21 cellular contexts compared by ENCODE assay signal in genomic region chr7:49497471-49497870, GRCh38.
"Had no signal": no experiment of that assay in that cellular context is flagged by ENCODE, and none has a peak within 500 bp of the region (broad histone marks: within the 10 kb centered on the region; RNA-seq: fewer than 3 reads in every experiment).

No MANE protein-coding gene starts in this region.

- H3K9me3 Mint-ChIP-seq: endodermal cell; stimulated activated memory B cell treated with anti-CD40 and anti-IgM and Interleukin-4, amounts not matched to agents 10 μg/mL and 1 μg/mL and 100 μg/mL, for 72 hours had no signal

- H3K27me3 Mint-ChIP-seq: activated CD4-positive, alpha-beta memory T cell treated with anti-CD3 and anti-CD28 coated beads, Interleukin-2, amount 10 ng/mL, durations not matched to agents 7 days and 5 days; activated naive CD4-positive, alpha-beta T cell treated with anti-CD3 and anti-CD28 coated beads, Interleukin-2, amount 10 ng/mL, durations not matched to agents 7 days and 5 days; stimulated activated memory B cell treated with anti-CD40 and anti-IgM and Interleukin-4, amounts not matched to agents 10 μg/mL and 1 μg/mL and 100 μg/mL, for 72 hours had no signal

- H3K4me1 ChIP-seq: esophagus squamous epithelium, gastrocnemius medialis, sigmoid colon, stomach, suprapubic skin, tibial nerve had no signal

- ATAC-seq: activated T-cell treated with anti-CD3 and anti-CD28 coated beads, Interleukin-2, amount 50 U/mL, for 72 hours; gastrocnemius medialis; left ventricle myocardium superior; natural killer cell; stimulated activated memory B cell treated with anti-CD40 and anti-IgM and Interleukin-4, amounts not matched to agents 10 μg/mL and 1 μg/mL and 100 μg/mL, for 72 hours had no signal

- H3K4me1 Mint-ChIP-seq: activated CD4-positive, alpha-beta memory T cell treated with anti-CD3 and anti-CD28 coated beads, Interleukin-2, amount 10 ng/mL, durations not matched to agents 7 days and 5 days; activated naive CD4-positive, alpha-beta T cell treated with anti-CD3 and anti-CD28 coated beads, Interleukin-2, amount 10 ng/mL, durations not matched to agents 7 days and 5 days; natural killer cell; stimulated activated memory B cell treated with anti-CD40 and anti-IgM and Interleukin-4, amounts not matched to agents 10 μg/mL and 1 μg/mL and 100 μg/mL, for 72 hours had no signal

- H3K4me2 ChIP-seq: smooth muscle cell had no signal

- H3K27ac Mint-ChIP-seq: activated CD4-positive, alpha-beta memory T cell treated with anti-CD3 and anti-CD28 coated beads, Interleukin-2, amount 10 ng/mL, durations not matched to agents 7 days and 5 days; activated naive CD4-positive, alpha-beta T cell treated with anti-CD3 and anti-CD28 coated beads, Interleukin-2, amount 10 ng/mL, durations not matched to agents 7 days and 5 days; activated T-cell treated with anti-CD3 and anti-CD28 coated beads, Interleukin-2, amount 50 U/mL, for 72 hours; endodermal cell; natural killer cell; stimulated activated memory B cell treated with anti-CD40 and anti-IgM and Interleukin-4, amounts not matched to agents 10 μg/mL and 1 μg/mL and 100 μg/mL, for 72 hours had no signal

- H3K36me3 Mint-ChIP-seq: activated naive CD4-positive, alpha-beta T cell treated with anti-CD3 and anti-CD28 coated beads, Interleukin-2, amount 10 ng/mL, durations not matched to agents 7 days and 5 days; natural killer cell; stimulated activated memory B cell treated with anti-CD40 and anti-IgM and Interleukin-4, amounts not matched to agents 10 μg/mL and 1 μg/mL and 100 μg/mL, for 72 hours had no signal

- H3K4me3 ChIP-seq: coronary artery, esophagus squamous epithelium, gastrocnemius medialis, sigmoid colon, smooth muscle cell, stomach, suprapubic skin, tibial nerve had no signal

- H3K27ac ChIP-seq: coronary artery, esophagus squamous epithelium, gastrocnemius medialis, sigmoid colon, stomach, suprapubic skin, tibial nerve had no signal

- H3K36me3 ChIP-seq: esophagus squamous epithelium, gastrocnemius medialis, sigmoid colon, stomach, suprapubic skin, tibial nerve had no signal

- DNase-seq: activated CD4-positive, alpha-beta memory T cell treated with anti-CD3 and anti-CD28 coated beads, Interleukin-2, amount 10 ng/mL, durations not matched to agents 7 days and 5 days; activated CD4-positive, alpha-beta T cell treated with anti-CD3 and anti-CD28 coated beads for 48 hours; activated effector memory CD4-positive, alpha-beta T cell treated with Interleukin-2 at 50 U/mL for 16 hours; activated naive CD4-positive, alpha-beta T cell treated with anti-CD3 and anti-CD28 coated beads, Interleukin-2, amount 10 ng/mL, durations not matched to agents 7 days and 5 days; activated T-cell treated with anti-CD3 and anti-CD28 coated beads, Interleukin-2, amount 50 U/mL, for 72 hours; amygdala; endodermal cell; esophagus squamous epithelium; gastrocnemius medialis; hippocampal formation; left ventricle myocardium superior; midbrain; natural killer cell; sigmoid colon; stimulated activated CD4-positive, alpha-beta T cell treated with anti-CD3 and anti-CD28 coated beads, Interleukin-15, amount 100 ng/mL, for 24 hours; stomach had no signal

- H3K9me3 ChIP-seq: esophagus squamous epithelium, gastrocnemius medialis, sigmoid colon, stomach, suprapubic skin, tibial nerve had no signal

- H3K27me3 ChIP-seq: esophagus squamous epithelium, gastrocnemius medialis, sigmoid colon, stomach, suprapubic skin, tibial nerve had no signal

- H3K4me3 Mint-ChIP-seq: activated CD4-positive, alpha-beta memory T cell treated with anti-CD3 and anti-CD28 coated beads, Interleukin-2, amount 10 ng/mL, durations not matched to agents 7 days and 5 days; activated naive CD4-positive, alpha-beta T cell treated with anti-CD3 and anti-CD28 coated beads, Interleukin-2, amount 10 ng/mL, durations not matched to agents 7 days and 5 days; activated T-cell treated with anti-CD3 and anti-CD28 coated beads, Interleukin-2, amount 50 U/mL, for 72 hours; endodermal cell; natural killer cell; stimulated activated memory B cell treated with anti-CD40 and anti-IgM and Interleukin-4, amounts not matched to agents 10 μg/mL and 1 μg/mL and 100 μg/mL, for 72 hours had no signal
